Comparison of ENCODE assay signal across 8 cellular contexts in genomic region chr18:25351773-25352628, GRCh38. TPM values are rescaled to one million over a fixed set of nuclear protein-coding genes. Genes with fewer than 3 reads are reported as not detected.
DNase-seq lines count a peak whose midpoint lies in the region; ATAC-seq lines count a peak whose summit lies in the region.

Gene ZNF521 (minus strand): TSS chr18:25352166. CDS start chr18:25350946, 1,220 bp downstream.

- no peak within 1 kb of the TSS for H3K27ac Mint-ChIP-seq in activated CD8-positive, alpha-beta memory T cell treated with anti-CD3 and anti-CD28 coated beads, Interleukin-2, amount 10 ng/mL, durations not matched to agents 7 days and 5 days

- H3K9ac ChIP-seq in BLaER1 (peak within 1 kb of the TSS; percentile 67), endocrine pancreas (ENCODE audit: control insufficient read depth, insufficient read depth, low read length) (peak within 1 kb of the TSS; percentile 72)

- H3K27me3 Mint-ChIP-seq in activated CD8-positive, alpha-beta memory T cell treated with anti-CD3 and anti-CD28 coated beads, Interleukin-2, amount 10 ng/mL, durations not matched to agents 7 days and 5 days, result peaks cover 68% of the 10 kb centered on the region

- peak; percentile 97 for DNase-seq in NCI-H748 (lab: John Stamatoyannopoulos, UW; ENCODE audit: unreplicated experiment)
- peak; percentile 44 for DNase-seq in activated CD8-positive, alpha-beta memory T cell treated with anti-CD3 and anti-CD28 coated beads, Interleukin-2, amount 10 ng/mL, durations not matched to agents 7 days and 5 days
- peak; percentile 93 to 97 for DNase-seq in lung microvascular endothelial cell (ENCODE audit: low read depth in 2 of 2)
- DNase-seq in stimulated activated CD4-positive, alpha-beta T cell treated with anti-CD3 and anti-CD28 coated beads, Interleukin-4, amount 100 ng/mL, for 48 hours (ENCODE audit: low read depth in 2 of 2), result peak; percentile 14 to 23

- H4K20me1 ChIP-seq in BLaER1, result peaks cover 61% of the 10 kb centered on the region

- H3K27me3 ChIP-seq in BLaER1 (peaks cover 75% of the 10 kb centered on the region), endocrine pancreas (ENCODE audit: control insufficient read depth, insufficient read depth, low read length) (peaks cover 9% of the 10 kb centered on the region)

- no peaks in the 10 kb centered on the region for H3K9me3 Mint-ChIP-seq in activated CD8-positive, alpha-beta memory T cell treated with anti-CD3 and anti-CD28 coated beads, Interleukin-2, amount 10 ng/mL, durations not matched to agents 7 days and 5 days (ENCODE audit: low read depth)

- H3K4me3 Mint-ChIP-seq in activated CD8-positive, alpha-beta memory T cell treated with anti-CD3 and anti-CD28 coated beads, Interleukin-2, amount 10 ng/mL, durations not matched to agents 7 days and 5 days, result peak within 1 kb of the TSS; percentile 55

- H3K27ac ChIP-seq in BLaER1, result no peak within 1 kb of the TSS

- peak within 1 kb of the TSS; percentile 98 for H3K4me2 ChIP-seq in BLaER1

- H3K4me1 ChIP-seq in BLaER1 (peaks cover 28% of the 10 kb centered on the region), endocrine pancreas (ENCODE audit: control insufficient read depth, insufficient read depth, low read length) (no peaks in the 10 kb centered on the region)

- no peaks in the 10 kb centered on the region for H3K36me3 ChIP-seq in BLaER1
- no peaks in the 10 kb centered on the region for H3K36me3 ChIP-seq in endocrine pancreas (ENCODE audit: control insufficient read depth, insufficient read depth, low read length)

- peak within 1 kb of the TSS; percentile 72 for H3K4me3 ChIP-seq in BLaER1
- H3K4me3 ChIP-seq in endocrine pancreas (ENCODE audit: control insufficient read depth, insufficient read depth, low read length), result peak within 1 kb of the TSS; percentile 34

- H3K36me3 Mint-ChIP-seq in activated CD8-positive, alpha-beta memory T cell treated with anti-CD3 and anti-CD28 coated beads, Interleukin-2, amount 10 ng/mL, durations not matched to agents 7 days and 5 days, result peaks cover 4% of the 10 kb centered on the region

- CTCF ChIA-PET in activated CD8-positive, alpha-beta memory T cell treated with anti-CD3 and anti-CD28 coated beads, Interleukin-2, amount 10 ng/mL, durations not matched to agents 7 days and 5 days (lab: Charles Lee), result no interaction called here

- ATAC-seq in GM19328 (IDR thresholded peaks at IDR 0.05; ENCODE audit: unreplicated experiment), result peak; percentile 65
- peak; percentile 40 for ATAC-seq in HG03469 (IDR thresholded peaks at IDR 0.05; ENCODE audit: unreplicated experiment)
- peak; percentile 79 for ATAC-seq in activated CD8-positive, alpha-beta memory T cell treated with anti-CD3 and anti-CD28 coated beads, Interleukin-2, amount 10 ng/mL, durations not matched to agents 7 days and 5 days

- peaks cover 14% of the 10 kb centered on the region for H3K4me1 Mint-ChIP-seq in activated CD8-positive, alpha-beta memory T cell treated with anti-CD3 and anti-CD28 coated beads, Interleukin-2, amount 10 ng/mL, durations not matched to agents 7 days and 5 days

- no peaks in the 10 kb centered on the region for H3K9me3 ChIP-seq in BLaER1
- no peaks in the 10 kb centered on the region for H3K9me3 ChIP-seq in endocrine pancreas (ENCODE audit: control insufficient read depth, low read length)

RNA-seq across cellular contexts. Expression of gene ZNF521, which starts in this region (rescaled TPM):
- total RNA-seq in activated CD8-positive, alpha-beta memory T cell treated with anti-CD3 and anti-CD28 coated beads, Interleukin-2, amount 10 ng/mL, durations not matched to agents 7 days and 5 days, result not detected
- total RNA-seq in lung microvascular endothelial cell, result 74.3 and 130 TPM in 2 replicates

Comparison
In these comparisons a context has a peak if more than half of its experiments do, and no peak if none do; other contexts are left out.
1. RNA of gene ZNF521 (total RNA-seq): 74.3 to 130 TPM in lung microvascular endothelial cell; not detected in activated CD8-positive, alpha-beta memory T cell treated with anti-CD3 and anti-CD28 coated beads, Interleukin-2, amount 10 ng/mL, durations not matched to agents 7 days and 5 days; every median in the first group is over 10 times any median in the second.
2. Peak in DNase-seq and ATAC-seq in activated CD8-positive, alpha-beta memory T cell treated with anti-CD3 and anti-CD28 coated beads, Interleukin-2, amount 10 ng/mL, durations not matched to agents 7 days and 5 days; RNA of the gene not detected or under 1 TPM.
3. DNase-seq: peak in every context shown above with its lines; median percentile 97 in NCI-H748; 95 in lung microvascular endothelial cell; 44 in activated CD8-positive, alpha-beta memory T cell treated with anti-CD3 and anti-CD28 coated beads, Interleukin-2, amount 10 ng/mL, durations not matched to agents 7 days and 5 days; 18 in stimulated activated CD4-positive, alpha-beta T cell treated with anti-CD3 and anti-CD28 coated beads, Interleukin-4, amount 100 ng/mL, for 48 hours.
4. Peak in every context shown above with its lines, with median percentiles within 50 percentile points of each other: ATAC-seq.